In the genomic region with DNA sequence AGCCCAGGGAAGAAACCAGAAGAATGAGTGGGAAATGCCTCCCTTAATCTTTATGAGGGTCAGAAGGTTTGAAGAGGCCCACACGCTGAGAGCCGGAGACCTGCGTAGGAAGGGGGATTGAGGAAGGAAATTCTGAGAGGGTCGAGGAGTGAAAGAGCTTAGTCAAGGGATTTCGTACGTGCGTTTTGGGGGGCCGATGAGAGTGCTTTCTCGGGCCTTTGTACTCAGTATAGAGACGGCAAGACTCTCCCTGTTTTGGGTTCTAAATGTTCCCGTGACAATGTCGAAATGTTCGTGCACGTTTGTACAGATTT, we compare ENCODE assay signal across 8 cellular contexts. TPM values are rescaled to one million over a fixed set of nuclear protein-coding genes. Genes with fewer than 3 reads are reported as not detected.
A peak's percentile ranks its signal among the peaks of the same experiment; 100 is the strongest.
DNase-seq lines count a peak whose midpoint lies in the region; ATAC-seq and TF ChIP-seq lines count a peak whose summit lies in the region.

No MANE protein-coding gene starts in this region.

- peaks cover 3% of the 10 kb centered on the region for H3K27me3 Mint-ChIP-seq in activated T-helper 2 cell treated with anti-CD3 and anti-CD28 coated beads, Interferon-gamma antibody, Interleukin-2, Interleukin-4, amounts not matched to agents 10 μg/mL and 5 μg/mL and 100 μg/mL, durations not matched to agents 14 hours and 24 hours and 36 hours (ENCODE audit: low read depth)
- H3K27me3 Mint-ChIP-seq in activated naive CD4-positive, alpha-beta T cell treated with anti-CD3 and anti-CD28 coated beads, Interleukin-2, amount 10 ng/mL, durations not matched to agents 7 days and 5 days = no peaks in the 10 kb centered on the region

- no peaks in the 10 kb centered on the region for H3K27me3 ChIP-seq in effector memory CD4-positive, alpha-beta T cell (replicated peaks; ENCODE audit: control insufficient read depth, insufficient read depth, low read length, poor library complexity, severe bottlenecking)
- H3K27me3 ChIP-seq in parathyroid adenoma (ENCODE audit: control insufficient read depth, insufficient read depth, low read length) = no peaks in the 10 kb centered on the region

- no peak overlapping the region for H3K4me3 Mint-ChIP-seq in activated T-helper 2 cell treated with anti-CD3 and anti-CD28 coated beads, Interferon-gamma antibody, Interleukin-2, Interleukin-4, amounts not matched to agents 10 μg/mL and 5 μg/mL and 100 μg/mL, durations not matched to agents 14 hours and 24 hours and 36 hours (ENCODE audit: low read depth)
- no peak overlapping the region for H3K4me3 Mint-ChIP-seq in activated naive CD4-positive, alpha-beta T cell treated with anti-CD3 and anti-CD28 coated beads, Interleukin-2, amount 10 ng/mL, durations not matched to agents 7 days and 5 days

- H3K4me3 ChIP-seq in effector memory CD4-positive, alpha-beta T cell (ENCODE audit: insufficient read depth, low read depth, low read length, poor library complexity, severe bottlenecking) = peak overlapping the region; percentile 74
- H3K4me3 ChIP-seq in parathyroid adenoma (ENCODE audit: low read depth, low read length) = peak overlapping the region; percentile 96

- peak overlapping the region; percentile 97 for H3K27ac ChIP-seq in effector memory CD4-positive, alpha-beta T cell (ENCODE audit: insufficient read depth, low read length, poor library complexity, severe bottlenecking)
- H3K27ac ChIP-seq in parathyroid adenoma = peak overlapping the region; percentile 98

- peak overlapping the region; percentile 81 for H2AFZ ChIP-seq in parathyroid adenoma

- peaks cover 3% of the 10 kb centered on the region; the same call in 1 of the 2 replicates for H3K4me1 ChIP-seq in ES-I3 (ENCODE audit: insufficient read depth, low read length)
- H3K4me1 ChIP-seq in effector memory CD4-positive, alpha-beta T cell (ENCODE audit: control insufficient read depth, insufficient read depth, low read length, poor library complexity, severe bottlenecking) = peaks cover 26% of the 10 kb centered on the region
- peaks cover 4% of the 10 kb centered on the region for H3K4me1 ChIP-seq in parathyroid adenoma

- H3K9me3 ChIP-seq in ES-I3 (ENCODE audit: control insufficient read depth, insufficient read depth, low read length) = no peaks in the 10 kb centered on the region
- H3K9me3 ChIP-seq in effector memory CD4-positive, alpha-beta T cell (ENCODE audit: control insufficient read depth, low read length) = no peaks in the 10 kb centered on the region
- H3K9me3 ChIP-seq in parathyroid adenoma (ENCODE audit: control insufficient read depth, low read length) = no peaks in the 10 kb centered on the region

- intact Hi-C loops in activated T-helper 2 cell treated with anti-CD3 and anti-CD28 coated beads, Interferon-gamma antibody, Interleukin-2, Interleukin-4, amounts not matched to agents 10 μg/mL and 5 μg/mL and 100 μg/mL, durations not matched to agents 14 hours and 24 hours and 36 hours (cut with micrococcal nuclease) = loop anchor here (1.0 to 5.0 kb wide), 3 partner anchors 10 to 338 kb away; partner anchors contain the start of gene RPS13

- CTCF ChIA-PET in activated naive CD4-positive, alpha-beta T cell treated with anti-CD3 and anti-CD28 coated beads, Interleukin-2, amount 10 ng/mL, durations not matched to agents 7 days and 5 days (lab: Charles Lee) = interaction anchor here (0.7 to 1.0 kb wide), 2 partner anchors 12 to 49 kb away, joined by 3 read pairs; no protein-coding TSS in a partner anchor

- peak; percentile 0 for ATAC-seq in HG03342 (IDR thresholded peaks at IDR 0.05; ENCODE audit: unreplicated experiment)

- peak overlapping the region; percentile 83 for H3K4me2 ChIP-seq in parathyroid adenoma (ENCODE audit: low read length)

- no peaks in the 10 kb centered on the region for H3K36me3 ChIP-seq in ES-I3 (ENCODE audit: insufficient read depth, low read length)
- H3K36me3 ChIP-seq in effector memory CD4-positive, alpha-beta T cell (ENCODE audit: control insufficient read depth, insufficient read depth, low read length) = no peaks in the 10 kb centered on the region
- no peaks in the 10 kb centered on the region for H3K36me3 ChIP-seq in parathyroid adenoma (ENCODE audit: control insufficient read depth, insufficient read depth, low read length)

- no peaks in the 10 kb centered on the region for H3K9me3 Mint-ChIP-seq in activated T-helper 2 cell treated with anti-CD3 and anti-CD28 coated beads, Interferon-gamma antibody, Interleukin-2, Interleukin-4, amounts not matched to agents 10 μg/mL and 5 μg/mL and 100 μg/mL, durations not matched to agents 14 hours and 24 hours and 36 hours
- no peaks in the 10 kb centered on the region for H3K9me3 Mint-ChIP-seq in activated naive CD4-positive, alpha-beta T cell treated with anti-CD3 and anti-CD28 coated beads, Interleukin-2, amount 10 ng/mL, durations not matched to agents 7 days and 5 days

- DNase-seq in effector memory CD4-positive, alpha-beta T cell = no peak
- no peak for DNase-seq in activated T-helper 2 cell treated with anti-CD3 and anti-CD28 coated beads, Interferon-gamma antibody, Interleukin-2, Interleukin-4, amounts not matched to agents 10 μg/mL and 5 μg/mL and 100 μg/mL, durations not matched to agents 14 hours and 24 hours and 36 hours (ENCODE audit: low spot score)
- DNase-seq in NCI-H1105 treated with DMSO at 0.1 percent for 48 hours (lab: John Stamatoyannopoulos, UW) (no peak), putamen (ENCODE audit: low spot score) (no peak)
- no peak for DNase-seq in activated naive CD4-positive, alpha-beta T cell treated with anti-CD3 and anti-CD28 coated beads, Interleukin-2, amount 10 ng/mL, durations not matched to agents 7 days and 5 days

- H3K36me3 Mint-ChIP-seq in activated T-helper 2 cell treated with anti-CD3 and anti-CD28 coated beads, Interferon-gamma antibody, Interleukin-2, Interleukin-4, amounts not matched to agents 10 μg/mL and 5 μg/mL and 100 μg/mL, durations not matched to agents 14 hours and 24 hours and 36 hours (ENCODE audit: low read depth) = peaks cover 21% of the 10 kb centered on the region
- peaks cover 20% of the 10 kb centered on the region for H3K36me3 Mint-ChIP-seq in activated naive CD4-positive, alpha-beta T cell treated with anti-CD3 and anti-CD28 coated beads, Interleukin-2, amount 10 ng/mL, durations not matched to agents 7 days and 5 days

- no peak for TF ChIP-seq CTCF in parathyroid adenoma (IDR thresholded peaks at IDR 0.05)

- H3K9ac ChIP-seq in ES-I3 (ENCODE audit: low read depth, low read length) (peak overlapping the region; percentile 94), parathyroid adenoma (peak overlapping the region; percentile 51)

- peaks cover 29% of the 10 kb centered on the region for H3K79me2 ChIP-seq in parathyroid adenoma

- H3K4me1 Mint-ChIP-seq in activated T-helper 2 cell treated with anti-CD3 and anti-CD28 coated beads, Interferon-gamma antibody, Interleukin-2, Interleukin-4, amounts not matched to agents 10 μg/mL and 5 μg/mL and 100 μg/mL, durations not matched to agents 14 hours and 24 hours and 36 hours (ENCODE audit: low read depth) = peaks cover 22% of the 10 kb centered on the region
- peaks cover 20% of the 10 kb centered on the region for H3K4me1 Mint-ChIP-seq in activated naive CD4-positive, alpha-beta T cell treated with anti-CD3 and anti-CD28 coated beads, Interleukin-2, amount 10 ng/mL, durations not matched to agents 7 days and 5 days

- H3K27ac Mint-ChIP-seq in activated T-helper 2 cell treated with anti-CD3 and anti-CD28 coated beads, Interferon-gamma antibody, Interleukin-2, Interleukin-4, amounts not matched to agents 10 μg/mL and 5 μg/mL and 100 μg/mL, durations not matched to agents 14 hours and 24 hours and 36 hours = no peak overlapping the region
- H3K27ac Mint-ChIP-seq in activated naive CD4-positive, alpha-beta T cell treated with anti-CD3 and anti-CD28 coated beads, Interleukin-2, amount 10 ng/mL, durations not matched to agents 7 days and 5 days = no peak overlapping the region

RNA-seq across cellular contexts. Expression of gene C11orf58, which starts 0.5 kb away (rescaled TPM):
- total RNA-seq in activated T-helper 2 cell treated with anti-CD3 and anti-CD28 coated beads, Interferon-gamma antibody, Interleukin-2, Interleukin-4, amounts not matched to agents 10 μg/mL and 5 μg/mL and 100 μg/mL, durations not matched to agents 14 hours and 24 hours and 36 hours = 135 and 162 TPM in 2 replicates
